17 cellular contexts compared by ENCODE assay signal in genomic region chr5:53032188-53032587, GRCh38. TPM values are rescaled to one million over a fixed set of nuclear protein-coding genes. Genes with fewer than 3 reads are reported as not detected.
A peak's percentile ranks its signal among the peaks of the same experiment; 100 is the strongest.
DNase-seq lines count a peak whose midpoint lies in the region; ATAC-seq and TF ChIP-seq lines count a peak whose summit lies in the region.
"Had no signal": no experiment of that assay in that cellular context is flagged by ENCODE, and none has a peak within 500 bp of the region (broad histone marks: within the 10 kb centered on the region; RNA-seq: fewer than 3 reads in every experiment).

No MANE protein-coding gene starts in this region.

- H3K9me3 ChIP-seq in breast epithelium (no peaks in the 10 kb centered on the region), PC-9 (ENCODE audit: insufficient read depth, low read depth) (0 out of 2 replicates have a peak, but pooled peaks cover 4% of the 10 kb centered on the region), esophagus squamous epithelium (no peaks in the 10 kb centered on the region), upper lobe of left lung (no peaks in the 10 kb centered on the region), heart right ventricle (no peaks in the 10 kb centered on the region)
- H3K9me3 ChIP-seq: psoas muscle had no signal

- peak overlapping the region; percentile 52 for H3K4me2 ChIP-seq in PC-9

- DNase-seq in MCF 10A (ENCODE audit: unreplicated experiment) (no peak), breast epithelium (ENCODE audit: low spot score in 2 of 2) (no peak), PC-9 (no peak), esophagus squamous epithelium (lab: John Stamatoyannopoulos, UW) (no peak), upper lobe of left lung (no peak), NCI-H526 (lab: John Stamatoyannopoulos, UW) (no peak), heart right ventricle (no peak)
- DNase-seq: activated effector memory CD4-positive, alpha-beta T cell treated with Interleukin-2 at 50 U/mL for 16 hours; C1 segment of cervical spinal cord; endodermal cell; kidney; NCI-H2107; NK-92 treated with Interleukin-12 subunit alpha and Interleukin-12 subunit beta, amount 100 ng/mL, for 24 hours; psoas muscle had no signal

- H2AFZ ChIP-seq in PC-9: no peak overlapping the region

- H4K20me1 ChIP-seq in PC-9 (ENCODE audit: insufficient read depth): no peaks in the 10 kb centered on the region

- H3K4me3 ChIP-seq in breast epithelium: no peak overlapping the region
- H3K4me3 ChIP-seq in PC-9: no peak overlapping the region
- no peak overlapping the region for H3K4me3 ChIP-seq in esophagus squamous epithelium
- H3K4me3 ChIP-seq in upper lobe of left lung: no peak overlapping the region
- H3K4me3 ChIP-seq in heart right ventricle: no peak overlapping the region
- H3K4me3 ChIP-seq: cardiac muscle cell, psoas muscle had no signal

- TF ChIP-seq POLR2A in breast epithelium (IDR thresholded peaks at IDR 0.05): no peak
- TF ChIP-seq POLR2A in esophagus squamous epithelium (IDR thresholded peaks at IDR 0.05): no peak
- no peak for TF ChIP-seq POLR2A in upper lobe of left lung (IDR thresholded peaks at IDR 0.05)

- H3K4me1 ChIP-seq in breast epithelium: peaks cover 3 to 8% of the 10 kb centered on the region in 2 donors
- peaks cover 76% of the 10 kb centered on the region for H3K4me1 ChIP-seq in PC-9 (replicated peaks; ENCODE audit: insufficient read depth)
- peaks cover 5 to 91% (median 39%) of the 10 kb centered on the region in 3 donors for H3K4me1 ChIP-seq in esophagus squamous epithelium
- H3K4me1 ChIP-seq in upper lobe of left lung: peaks cover 24 to 40% (median 30%) of the 10 kb centered on the region in 4 donors
- H3K4me1 ChIP-seq in heart right ventricle: peaks cover 2 to 40% (median 16%) of the 10 kb centered on the region in 9 donors
- H3K4me1 ChIP-seq: psoas muscle had no signal

- peak overlapping the region in 1 of 2 donors; percentile 48 for H3K27ac ChIP-seq in breast epithelium
- H3K27ac ChIP-seq in PC-9: peak overlapping the region; percentile 90
- H3K27ac ChIP-seq in esophagus squamous epithelium: peak overlapping the region in 3 of 4 donors; percentile 69 to 80 (median 80)
- peak overlapping the region; percentile 51 to 81 (median 68) for H3K27ac ChIP-seq in upper lobe of left lung
- peak overlapping the region in 2 of 10 donors; percentile 48 to 74 for H3K27ac ChIP-seq in heart right ventricle
- H3K27ac ChIP-seq: cardiac muscle cell, HL-60, psoas muscle had no signal

- no peaks in the 10 kb centered on the region for H3K27me3 Mint-ChIP-seq in MCF 10A (ENCODE audit: insufficient read depth, unreplicated experiment)

- H3K27me3 ChIP-seq in breast epithelium (no peaks in the 10 kb centered on the region), PC-9 (ENCODE audit: insufficient read depth, low read depth) (no peaks in the 10 kb centered on the region), esophagus squamous epithelium (no peaks in the 10 kb centered on the region), upper lobe of left lung (no peaks in the 10 kb centered on the region), heart right ventricle (no peaks in the 10 kb centered on the region)
- H3K27me3 ChIP-seq: cardiac muscle cell had no signal

- peaks cover 35% of the 10 kb centered on the region for H3K79me2 ChIP-seq in PC-9 (ENCODE audit: low read depth)

- TF ChIP-seq CTCF in MCF 10A (IDR thresholded peaks at IDR 0.05; ENCODE audit: unreplicated experiment) (no peak), breast epithelium (IDR thresholded peaks at IDR 0.05) (no peak), PC-9 (conservative IDR thresholded peaks at IDR 0.05) (no peak), esophagus squamous epithelium (IDR thresholded peaks at IDR 0.05) (no peak), upper lobe of left lung (IDR thresholded peaks at IDR 0.05) (no peak), heart right ventricle (IDR thresholded peaks at IDR 0.05) (no peak)

- 45 to 50% methylated on average over 2 of the region's 2 CpGs for WGBS in esophagus squamous epithelium, 2 donors
- WGBS in upper lobe of left lung, 2 donors: 29 to 45% methylated on average over 2 of the region's 2 CpGs
- 46 to 50% methylated on average over 2 of the region's 2 CpGs for WGBS in heart right ventricle, 2 donors

- no peak overlapping the region for H3K4me3 Mint-ChIP-seq in MCF 10A (ENCODE audit: unreplicated experiment)
- H3K4me3 Mint-ChIP-seq: endodermal cell had no signal

- CTCF ChIA-PET in MCF 10A (lab: Yijun Ruan, JAX) (interaction anchor here (0.7 to 6.7 kb wide), 5 partner anchors 23 to 83 kb away, joined by 3 to 49 read pairs (median 3); no protein-coding TSS in a partner anchor), PC-9 (lab: Charles Lee) (interaction anchor here (0.5 to 1.0 kb wide), 3 partner anchors 43 to 223 kb away, joined by 3 to 6 read pairs (median 3); no protein-coding TSS in a partner anchor)

- intact Hi-C loops in MCF 10A (cut with micrococcal nuclease) (no loop called here), breast epithelium (cut with DNase I; ENCODE audit: low total_unique reads) (no loop called here), PC-9 (cut with micrococcal nuclease; ENCODE audit: unreplicated experiment) (no loop called here), esophagus squamous epithelium (cut with DNase I) (no loop called here), heart right ventricle (cut with DNase I) (loop anchor here in 1 of 10 donors (10.0 kb wide), 1 partner anchor 47 kb away; the partner anchor contains the start of gene ITGA2)

- POLR2A ChIA-PET in MCF 10A (lab: Yijun Ruan, JAX): interaction anchor here (0.6 to 6.2 kb wide), 14 partner anchors 9 to 329 kb away, joined by 3 to 70 read pairs (median 5); partner anchors contain the start of genes ITGA2 and MOCS2
- POLR2A ChIA-PET in PC-9 (lab: Charles Lee; ENCODE audit: unreplicated experiment): interaction anchor here (0.6 to 1.1 kb wide), 3 partner anchors 43 to 110 kb away, joined by 3 to 5 read pairs (median 3); partner anchors contain the start of gene ITGA2

- no peaks in the 10 kb centered on the region for H3K36me3 ChIP-seq in breast epithelium
- peaks cover 11% of the 10 kb centered on the region for H3K36me3 ChIP-seq in PC-9 (ENCODE audit: low read depth)
- no peaks in the 10 kb centered on the region for H3K36me3 ChIP-seq in esophagus squamous epithelium
- H3K36me3 ChIP-seq in upper lobe of left lung: no peaks in the 10 kb centered on the region
- no peaks in the 10 kb centered on the region for H3K36me3 ChIP-seq in heart right ventricle
- H3K36me3 ChIP-seq: cardiac muscle cell had no signal

- peaks cover 55% of the 10 kb centered on the region for H3F3A ChIP-seq in PC-9 (ENCODE audit: insufficient read depth, low read depth)

- no peak for TF ChIP-seq EP300 in upper lobe of left lung (IDR thresholded peaks at IDR 0.05)

- H3K27ac Mint-ChIP-seq in MCF 10A (ENCODE audit: low read depth, unreplicated experiment): peak overlapping the region; percentile 71
- H3K27ac Mint-ChIP-seq: endodermal cell had no signal

- H3K36me3 Mint-ChIP-seq in MCF 10A (ENCODE audit: insufficient read depth, unreplicated experiment): peaks cover under 1% of the 10 kb centered on the region

- BruUV-seq in MCF 10A (replicated peaks; lab: Mats Ljungman, UMichigan) (no TSS peak), PC-9 (replicated peaks; lab: Mats Ljungman, UMichigan) (no TSS peak)

- H3K9me2 ChIP-seq in PC-9 (ENCODE audit: insufficient read depth): no peaks in the 10 kb centered on the region

- H3K4me1 Mint-ChIP-seq in MCF 10A (ENCODE audit: insufficient read depth, unreplicated experiment): peaks cover 59% of the 10 kb centered on the region
- H3K4me1 Mint-ChIP-seq: endodermal cell had no signal

- ATAC-seq in upper lobe of left lung (ENCODE audit: low FRiP score in 2 of 2) (no peak), GM19463 (IDR thresholded peaks at IDR 0.05; ENCODE audit: unreplicated experiment) (no peak), heart right ventricle (no peak)
- ATAC-seq: psoas muscle had no signal

- no peaks in the 10 kb centered on the region for H3K9me3 Mint-ChIP-seq in MCF 10A (ENCODE audit: unreplicated experiment)
- H3K9me3 Mint-ChIP-seq: endodermal cell had no signal

RNA-seq across cellular contexts. Expression of gene ITGA2, which starts 43.0 kb away (rescaled TPM):
- 14.1 and 16.8 TPM in 2 replicates for total RNA-seq in MCF 10A (2022)
- total RNA-seq in breast epithelium: 10 to 100 TPM in 2 of 3 donors, under 1 TPM in 1; 0.80 to 33.7 (median 11.8) TPM
- 24.7 and 35.8 TPM in 2 replicates for total RNA-seq in PC-9 (2021)
- 10 to 100 TPM; 12.0 to 28.5 (median 21.6) TPM for total RNA-seq in esophagus squamous epithelium
- 10 to 100 TPM in 4 of 6 donors, 1 to 10 TPM in 2; 4.2 to 45.8 (median 13.7) TPM for total RNA-seq in upper lobe of left lung
- 1 to 10 TPM in 4 of 10 donors, under 1 TPM in 6; 0.30 to 9.4 (median 0.92) TPM for total RNA-seq in heart right ventricle
- polyA plus RNA-seq in heart right ventricle: 1 to 10 TPM in 1 of 2 donors, under 1 TPM in 1; 0.22 to 1.3 TPM
